ENCODE assay signal across 20 cellular contexts in the genomic region with DNA sequence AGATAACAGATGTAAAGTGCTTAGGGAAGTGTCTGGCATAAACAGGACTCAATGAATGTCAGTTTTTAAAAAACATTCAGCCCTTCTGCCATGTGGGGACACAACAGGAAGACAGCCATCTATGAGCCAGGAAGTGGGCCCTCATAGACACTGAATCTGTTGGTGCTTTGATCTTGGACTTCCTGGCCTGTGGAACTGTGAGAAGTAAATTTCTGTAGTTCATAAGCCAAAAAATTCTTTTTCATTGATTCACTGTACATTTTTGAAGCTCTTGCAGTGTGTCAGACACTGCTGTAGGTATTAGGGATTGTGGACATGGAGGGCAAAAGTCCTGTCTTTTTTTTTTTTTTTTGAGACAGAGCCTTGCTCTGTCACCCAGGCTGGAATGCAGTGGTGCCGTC.
DNase-seq lines count a peak whose midpoint lies in the region; ATAC-seq and TF ChIP-seq lines count a peak whose summit lies in the region.
"Had no signal": no experiment of that assay in that cellular context is flagged by ENCODE, and none has a peak within 500 bp of the region (broad histone marks: within the 10 kb centered on the region; RNA-seq: fewer than 3 reads in every experiment).

No MANE protein-coding gene starts in this region.

- H2BK120ac ChIP-seq in trophoblast cell (ENCODE audit: insufficient read depth, low read length, poor library complexity): no peak overlapping the region

- peak; percentile 82 for DNase-seq in EL
- peak; percentile 36 for DNase-seq in PC-3
- DNase-seq in esophagus muscularis mucosa (ENCODE audit: extremely low spot score): peak; percentile 80
- DNase-seq in trophoblast cell: peak; percentile 43 to 83
- DNase-seq in NCI-H2029 treated with DMSO at 0.1 percent for 48 hours (lab: John Stamatoyannopoulos, UW): no peak
- no peak for DNase-seq in kidney glomerular epithelial cell (lab: John Stamatoyannopoulos, UW)
- DNase-seq: activated CD4-positive, alpha-beta T cell treated with anti-CD3 and anti-CD28 coated beads for 48 hours; activated gamma-delta T cell treated with Interleukin-2 at 50 U/mL for 16 hours; DMS79; glutamatergic neuron; KBM-7; stimulated activated CD4-positive, alpha-beta T cell treated with anti-CD3 and anti-CD28 coated beads, Interleukin-12 subunit alpha, Interleukin-12 subunit beta, amount 100 ng/mL, for 4 hours had no signal

- CTCF ChIA-PET in PC-3 (lab: Charles Lee): no interaction called here

- H4K91ac ChIP-seq in trophoblast cell (ENCODE audit: low read depth, low read length): no peak overlapping the region

- H3K79me2 ChIP-seq in PC-3 (ENCODE audit: low read length) (no peaks in the 10 kb centered on the region), trophoblast cell (ENCODE audit: control insufficient read depth, insufficient read depth, low read length, poor library complexity) (no peaks in the 10 kb centered on the region)

- H3K18ac ChIP-seq in trophoblast cell (ENCODE audit: low read length): no peak overlapping the region

- no peak overlapping the region for H3K4me3 ChIP-seq in PC-3 (ENCODE audit: low read length)
- H3K4me3 ChIP-seq in esophagus muscularis mucosa: no peak overlapping the region
- H3K4me3 ChIP-seq in trophoblast cell (ENCODE audit: low read depth, low read length): no peak overlapping the region
- H3K4me3 ChIP-seq: coronary artery, GM12878 had no signal

- 75% methylated on average over 1 of the region's 1 CpG for WGBS in esophagus muscularis mucosa
- WGBS in trophoblast cell (ENCODE audit: extremely low coverage, insufficient coverage, insufficient read length): no CpG with 5 or more reads among the region's 1 CpG

- intact Hi-C loops in PC-3 (cut with micrococcal nuclease) (no loop called here), esophagus muscularis mucosa (cut with DNase I) (no loop called here)

- no peak overlapping the region for H4K8ac ChIP-seq in trophoblast cell (ENCODE audit: low read depth, low read length)

- H3K9me2 ChIP-seq in PC-3 (replicated peaks; ENCODE audit: low read length): no peaks in the 10 kb centered on the region

- peaks cover 2% of the 10 kb centered on the region for H3K79me1 ChIP-seq in trophoblast cell (ENCODE audit: low read length)

- no peak for ATAC-seq in PC-3
- no peak for ATAC-seq in HG02884 (IDR thresholded peaks at IDR 0.05; ENCODE audit: unreplicated experiment)
- no peak for ATAC-seq in GM21367 (IDR thresholded peaks at IDR 0.05; ENCODE audit: unreplicated experiment)
- ATAC-seq: GM12878; natural killer cell treated with Interleukin-12 subunit alpha and Interleukin-12 subunit beta and Interleukin-15 and Interleukin-18, amount 100 ng/mL, for 72 hours; Panc1; stimulated activated effector memory CD8-positive, alpha-beta T cell treated with anti-CD3 and anti-CD28 coated beads, Interleukin-12 subunit alpha, Interleukin-12 subunit beta, amount 100 ng/mL, for 72 hours had no signal

- no peaks in the 10 kb centered on the region for H3K27me3 ChIP-seq in PC-3 (ENCODE audit: low read length)
- no peaks in the 10 kb centered on the region for H3K27me3 ChIP-seq in esophagus muscularis mucosa
- H3K27me3 ChIP-seq in trophoblast cell (ENCODE audit: insufficient read depth, low read length): no peaks in the 10 kb centered on the region

- H3K9me3 ChIP-seq in PC-3 (ENCODE audit: low read length): no peaks in the 10 kb centered on the region
- no peaks in the 10 kb centered on the region for H3K9me3 ChIP-seq in esophagus muscularis mucosa
- H3K9me3 ChIP-seq in trophoblast cell (ENCODE audit: insufficient read depth, low read depth, low read length): no peaks in the 10 kb centered on the region

- H3K4me1 ChIP-seq in PC-3 (ENCODE audit: insufficient read depth, low read length) (peaks cover 35% of the 10 kb centered on the region), esophagus muscularis mucosa (peaks cover 0 to 4% (median 0%) of the 10 kb centered on the region in 4 donors), trophoblast cell (ENCODE audit: control insufficient read depth in 1 of 2, insufficient read depth in 2 of 2, low read length in 2 of 2) (peaks cover 3% of the 10 kb centered on the region in 2 experiments)

- no peak overlapping the region for H4K12ac ChIP-seq in trophoblast cell (ENCODE audit: low read depth, low read length)

- no peak overlapping the region for H3K27ac ChIP-seq in PC-3 (ENCODE audit: low read length)
- H3K27ac ChIP-seq in esophagus muscularis mucosa (replicated peaks in 1 of 4): no peak overlapping the region
- no peak overlapping the region for H3K27ac ChIP-seq in trophoblast cell (ENCODE audit: low read depth, low read length)
- H3K27ac ChIP-seq: coronary artery, epithelial cell of prostate had no signal

- H3K36me3 ChIP-seq in PC-3 (ENCODE audit: low read depth, low read length): no peaks in the 10 kb centered on the region
- no peaks in the 10 kb centered on the region for H3K36me3 ChIP-seq in esophagus muscularis mucosa
- H3K36me3 ChIP-seq in trophoblast cell (ENCODE audit: control insufficient read depth in 1 of 2, insufficient read depth in 2 of 2, low read length in 2 of 2): no peaks in the 10 kb centered on the region

- POLR2A ChIA-PET in PC-3 (lab: Charles Lee; ENCODE audit: unreplicated experiment): no interaction called here

- H3K4ac ChIP-seq in trophoblast cell (ENCODE audit: low read depth, low read length): no peak overlapping the region

- H3K23ac ChIP-seq in trophoblast cell (ENCODE audit: low read length): no peak overlapping the region

- no peak overlapping the region for H3K14ac ChIP-seq in trophoblast cell (ENCODE audit: low read length)

- H2AFZ ChIP-seq in PC-3 (ENCODE audit: low read length) (no peak overlapping the region), trophoblast cell (ENCODE audit: insufficient read depth, low read length, poor library complexity) (no peak overlapping the region)

- TF ChIP-seq CTCF in PC-3 (conservative IDR thresholded peaks at IDR 0.05; ENCODE audit: low read depth, low read length) (no peak), esophagus muscularis mucosa (IDR thresholded peaks at IDR 0.05) (no peak)

- H2BK5ac ChIP-seq in trophoblast cell (ENCODE audit: low read depth, low read length, poor library complexity): no peak overlapping the region

- no TSS peak for BruUV-seq in PC-3 (replicated peaks; lab: Mats Ljungman, UMichigan)

- no peak for TF ChIP-seq EP300 in esophagus muscularis mucosa (IDR thresholded peaks at IDR 0.05)

- no peaks in the 10 kb centered on the region for H4K20me1 ChIP-seq in PC-3 (ENCODE audit: low read length)

- no peak overlapping the region for H2AK5ac ChIP-seq in trophoblast cell (ENCODE audit: low read length)

- H2BK12ac ChIP-seq in trophoblast cell (ENCODE audit: low read length): no peak overlapping the region

- no peak overlapping the region for H3K4me2 ChIP-seq in PC-3 (ENCODE audit: low read length)
- H3K4me2 ChIP-seq in trophoblast cell (ENCODE audit: low read length): no peak overlapping the region

- H3K9ac ChIP-seq in PC-3 (ENCODE audit: low read length) (no peak overlapping the region), trophoblast cell (ENCODE audit: low read length) (no peak overlapping the region)

- no peaks in the 10 kb centered on the region for H3F3A ChIP-seq in PC-3 (ENCODE audit: low read length, unreplicated experiment)

- TF ChIP-seq POLR2A in esophagus muscularis mucosa (IDR thresholded peaks at IDR 0.05; ENCODE audit: low read depth): no peak

Comparison
In these comparisons a context has a peak if more than half of its experiments do, and no peak if none do; other contexts are left out.
1. DNase-seq: peak in EL (single experiment), PC-3 (single experiment), esophagus muscularis mucosa (single experiment) and trophoblast cell (2 of 2); none in NCI-H2029 treated with DMSO at 0.1 percent for 48 hours (single experiment) and kidney glomerular epithelial cell (single experiment).